17 cellular contexts compared by ENCODE assay signal in genomic region chr6:110646419-110646698, GRCh38.
DNase-seq lines count a peak whose midpoint lies in the region; ATAC-seq, FAIRE-seq and TF ChIP-seq lines count a peak whose summit lies in the region.
"Had no signal": no experiment of that assay in that cellular context is flagged by ENCODE, and none has a peak within 500 bp of the region (broad histone marks: within the 10 kb centered on the region; RNA-seq: fewer than 3 reads in every experiment).

No MANE protein-coding gene starts in this region.

- no CpG with 5 or more reads among the region's 17 CpGs for WGBS in H9 (ENCODE audit: extremely low coverage, insufficient read length, low lambda C conversion rate)
- 87% methylated on average over 10 of the region's 17 CpGs; no CpG with 5 or more reads in 1 of the 2 experiments for WGBS in H1 (ENCODE audit: extremely low coverage in 1 of 2, insufficient coverage in 1 of 2, insufficient read length in 1 of 2, insufficient replicate concordance in 2 of 2, low coverage in 1 of 2, low lambda C conversion rate in 2 of 2, missing lambda C conversion rate in 1 of 2), 2 experiments
- WGBS in neuronal stem cell (ENCODE audit: extremely low coverage in 2 of 2, insufficient read length in 2 of 2, insufficient replicate concordance in 1 of 2), 2 donors: no CpG with 5 or more reads among the region's 17 CpGs

- H4K8ac ChIP-seq in H9 (replicated peaks; ENCODE audit: insufficient read length, low read depth, low read length) (no peak overlapping the region), H1 (ENCODE audit: extremely low read depth, insufficient read depth, low read length) (no peak overlapping the region), neuronal stem cell (ENCODE audit: low read depth, low read length) (no peak overlapping the region)

- TF ChIP-seq RAD21 in H1 (IDR thresholded peaks at IDR 0.05 in 1 of 2, conservative IDR thresholded peaks at IDR 0.05 in 1 of 2; ENCODE audit: low read depth in 2 of 2, low read length in 2 of 2): no peak

- H2AFZ ChIP-seq in H9 (ENCODE audit: low read length) (no peak overlapping the region), H1 (ENCODE audit: low read length) (no peak overlapping the region), neuronal stem cell (ENCODE audit: low read length) (no peak overlapping the region)
- H2AFZ ChIP-seq: GM23248 had no signal

- H3K79me1 ChIP-seq in H9 (ENCODE audit: insufficient read depth, low read depth, low read length, poor library complexity, severe bottlenecking): no peaks in the 10 kb centered on the region
- H3K79me1 ChIP-seq in H1 (ENCODE audit: low read depth, low read length): no peaks in the 10 kb centered on the region
- peaks cover 8% of the 10 kb centered on the region for H3K79me1 ChIP-seq in neuronal stem cell (ENCODE audit: low read depth, low read length)

- H3K14ac ChIP-seq in H9 (ENCODE audit: insufficient read depth, low read length): no peak overlapping the region
- H3K14ac ChIP-seq in H1 (ENCODE audit: insufficient read length): no peak overlapping the region
- peak overlapping the region; percentile 56 for H3K14ac ChIP-seq in neuronal stem cell (ENCODE audit: low read length)

- H3K4ac ChIP-seq in H9 (ENCODE audit: low read depth, low read length) (no peak overlapping the region), H1 (replicated peaks; ENCODE audit: insufficient read length, low read depth, low read length) (no peak overlapping the region), neuronal stem cell (ENCODE audit: low read length) (no peak overlapping the region)

- no peak for ATAC-seq in HG03354 (IDR thresholded peaks at IDR 0.05; ENCODE audit: poor library complexity, severe bottlenecking, unreplicated experiment)
- ATAC-seq: GM12878, HCT116 had no signal

- no peak overlapping the region for H2BK120ac ChIP-seq in H9 (ENCODE audit: low read depth, low read length, poor library complexity, severe bottlenecking)
- no peak overlapping the region for H2BK120ac ChIP-seq in H1 (replicated peaks; ENCODE audit: low read depth, low read length)
- no peak overlapping the region for H2BK120ac ChIP-seq in neuronal stem cell (ENCODE audit: low read depth, low read length)

- H4K5ac ChIP-seq in H9 (ENCODE audit: insufficient read length, low read depth, low read length) (no peak overlapping the region), H1 (ENCODE audit: insufficient read length, low read depth, low read length) (no peak overlapping the region)

- no peaks in the 10 kb centered on the region for H3K27me3 Mint-ChIP-seq in H9 (ENCODE audit: low read depth)
- H3K27me3 Mint-ChIP-seq: B cell; CD4-positive, alpha-beta T cell had no signal

- TF ChIP-seq CTCF in 22Rv1 (IDR thresholded peaks at IDR 0.05) (no peak), H9 (conservative IDR thresholded peaks at IDR 0.05) (no peak), H1 (IDR thresholded peaks at IDR 0.05; ENCODE audit: control extremely low read depth in 1 of 3, insufficient read depth in 1 of 3, low read depth in 1 of 3, low read length in 3 of 3) (no peak)

- POLR2A ChIA-PET in H1 (lab: Charles Lee; ENCODE audit: partially characterized antibody): no interaction called here

- peaks cover 0 to 7% (median 2%) of the 10 kb centered on the region in 3 experiments; a peak in 2 of 7 replicates for H3K36me3 Mint-ChIP-seq in H9 (ENCODE audit: insufficient read depth in 1 of 3, low read depth in 3 of 3)

- H2BK5ac ChIP-seq in H9 (ENCODE audit: insufficient read length, low read length) (no peak overlapping the region), H1 (ENCODE audit: low read depth, low read length) (no peak overlapping the region), neuronal stem cell (ENCODE audit: low read length) (no peak overlapping the region)

- TF ChIP-seq POLR2A in H1 (IDR thresholded peaks at IDR 0.05; ENCODE audit: control extremely low read depth in 1 of 2, low read depth in 2 of 2, low read length in 2 of 2): no peak

- H3K9me3 Mint-ChIP-seq in H9: no peaks in the 10 kb centered on the region
- H3K9me3 Mint-ChIP-seq: CD4-positive, alpha-beta T cell had no signal

- H2BK12ac ChIP-seq in H9 (ENCODE audit: insufficient read length, low read depth, low read length) (no peak overlapping the region), H1 (ENCODE audit: low read depth, low read length) (no peak overlapping the region), neuronal stem cell (ENCODE audit: low read length) (no peak overlapping the region)

- H4K91ac ChIP-seq in H9 (ENCODE audit: insufficient read length, low read depth, low read length): no peak overlapping the region
- no peak overlapping the region for H4K91ac ChIP-seq in H1 (replicated peaks; ENCODE audit: insufficient read length, low read length)
- no peak overlapping the region for H4K91ac ChIP-seq in neuronal stem cell (ENCODE audit: low read depth, low read length, poor library complexity)

- no peak overlapping the region for H3K27ac Mint-ChIP-seq in H9
- H3K27ac Mint-ChIP-seq: B cell; CD4-positive, alpha-beta T cell had no signal

- H3K27me3 ChIP-seq in H9 (ENCODE audit: insufficient read depth, low read length) (no peaks in the 10 kb centered on the region), H1 (replicated peaks in 1 of 4; ENCODE audit: control insufficient read depth in 3 of 4, extremely low read depth in 1 of 4, insufficient read depth in 3 of 4, low read length in 3 of 4) (no peaks in the 10 kb centered on the region), neuronal stem cell (ENCODE audit: control insufficient read depth in 3 of 3, insufficient read depth in 3 of 3, low read depth in 1 of 3, low read length in 3 of 3) (peaks cover 0 to 2% (median 0%) of the 10 kb centered on the region in 3 experiments)

- H3K4me3 ChIP-seq in H1 (ENCODE audit: extremely low read depth in 1 of 4, insufficient read depth in 2 of 4, low read depth in 3 of 4, low read length in 4 of 4) (no peak overlapping the region), neuronal stem cell (ENCODE audit: low read length in 2 of 2) (no peak overlapping the region)
- H3K4me3 ChIP-seq: GM12878, GM23248 had no signal

- no peaks in the 10 kb centered on the region for H4K20me1 ChIP-seq in H9 (ENCODE audit: control insufficient read depth, insufficient read depth, insufficient read length)
- no peaks in the 10 kb centered on the region for H4K20me1 ChIP-seq in H1 (replicated peaks in 1 of 2; ENCODE audit: control insufficient read depth in 1 of 2, insufficient read depth in 2 of 2, low read length in 2 of 2)

- no peak for TF ChIP-seq EP300 in H1 (IDR thresholded peaks at IDR 0.05; ENCODE audit: borderline replicate concordance in 1 of 2, low read depth in 2 of 2, low read length in 2 of 2)

- no peak overlapping the region for H3K4me3 Mint-ChIP-seq in H9
- H3K4me3 Mint-ChIP-seq: B cell; CD4-positive, alpha-beta T cell had no signal

- no peaks in the 10 kb centered on the region for H3K9me3 ChIP-seq in H9 (ENCODE audit: control insufficient read depth, low read depth, low read length)
- H3K9me3 ChIP-seq in H1 (ENCODE audit: insufficient read depth in 2 of 2, low read depth in 1 of 2, low read length in 1 of 2): no peaks in the 10 kb centered on the region
- H3K9me3 ChIP-seq in neuronal stem cell (replicated peaks in 1 of 2; ENCODE audit: control insufficient read depth in 2 of 2, insufficient read depth in 1 of 2, low read depth in 1 of 2, low read length in 2 of 2): peaks cover 0 to 10% of the 10 kb centered on the region in 2 donors

- H3K27ac ChIP-seq in 22Rv1 (0 out of 2 replicates have a peak overlapping the region, but pooled peaks have one; percentile 7), H9 (ENCODE audit: insufficient read length, low read depth, low read length) (no peak overlapping the region), H1 (ENCODE audit: low read depth, low read length) (no peak overlapping the region; the same call in 1 of the 2 replicates), neuronal stem cell (replicated peaks; ENCODE audit: low read length) (no peak overlapping the region)
- H3K27ac ChIP-seq: GM23248 had no signal

- H3K4me1 ChIP-seq in H9 (ENCODE audit: insufficient read depth, low read length) (no peaks in the 10 kb centered on the region), H1 (replicated peaks in 1 of 4; ENCODE audit: control insufficient read depth in 3 of 4, insufficient read depth in 4 of 4, low read length in 3 of 4) (no peaks in the 10 kb centered on the region; a peak in 3 of 7 replicates), neuronal stem cell (ENCODE audit: control insufficient read depth in 2 of 2, insufficient read depth in 1 of 2, low read depth in 1 of 2, low read length in 2 of 2) (no peaks in the 10 kb centered on the region)

- no peak overlapping the region for H3K23ac ChIP-seq in H9 (ENCODE audit: insufficient read length, low read depth, low read length)
- H3K23ac ChIP-seq in H1 (ENCODE audit: insufficient read length): no peak overlapping the region
- H3K23ac ChIP-seq in neuronal stem cell (ENCODE audit: low read depth, low read length, poor library complexity): peak overlapping the region; percentile 55

- H3K18ac ChIP-seq in H9 (ENCODE audit: insufficient read length, low read depth, low read length) (no peak overlapping the region), H1 (ENCODE audit: extremely low read depth, low read length) (no peak overlapping the region), neuronal stem cell (ENCODE audit: low read length) (peak overlapping the region; percentile 19)

- peaks cover 4 to 7% of the 10 kb centered on the region in 2 experiments for H3K4me1 Mint-ChIP-seq in H9
- H3K4me1 Mint-ChIP-seq: B cell had no signal

- CTCF ChIA-PET in H1 (lab: Charles Lee; ENCODE audit: partially characterized antibody): interaction anchor here (0.6 to 1.3 kb wide), 11 partner anchors 8 to 749 kb away, joined by 3 to 4 read pairs (median 3); no protein-coding TSS in a partner anchor

- no peak overlapping the region for H3K4me2 ChIP-seq in H9 (ENCODE audit: insufficient read depth, insufficient read length, low read length)
- peak overlapping the region in 1 of 2 experiments; percentile 13; a peak in 1 of 4 replicates for H3K4me2 ChIP-seq in H1 (ENCODE audit: insufficient read depth in 1 of 2, low read depth in 2 of 2, low read length in 2 of 2)
- H3K4me2 ChIP-seq in neuronal stem cell (ENCODE audit: insufficient read depth, low read length, poor library complexity, severe bottlenecking): no peak overlapping the region

- H2AK5ac ChIP-seq in H9 (ENCODE audit: insufficient read length, low read length) (no peak overlapping the region), H1 (ENCODE audit: low read depth, low read length) (no peak overlapping the region), neuronal stem cell (ENCODE audit: low read depth, low read length) (no peak overlapping the region)

- DNase-seq in H9: peak; percentile 51
- DNase-seq in H1 (ENCODE audit: low read depth in 1 of 2, low spot score in 2 of 2): no peak
- no peak for DNase-seq in neuronal stem cell (ENCODE audit: low spot score)
- no peak for DNase-seq in AG20443 (ENCODE audit: low spot score)
- DNase-seq in NCI-H128 (lab: John Stamatoyannopoulos, UW; ENCODE audit: unreplicated experiment): no peak
- DNase-seq: ACHN; C1 segment of cervical spinal cord; Calu3; CD4-positive, alpha-beta T cell; DMS 273 treated with DMSO at 0.1 percent for 48 hours; GM23248 had no signal

- H3K79me2 ChIP-seq in H9 (ENCODE audit: insufficient read depth, low read length): no peaks in the 10 kb centered on the region
- H3K79me2 ChIP-seq in H1 (ENCODE audit: control insufficient read depth in 1 of 2, insufficient read depth in 2 of 2, low read length in 2 of 2): no peaks in the 10 kb centered on the region

- H3K9ac ChIP-seq in H9 (ENCODE audit: extremely low read depth, insufficient read length, low read length) (no peak overlapping the region), H1 (replicated peaks in 1 of 4; ENCODE audit: extremely low read depth in 1 of 4, low read depth in 3 of 4, low read length in 3 of 4) (no peak overlapping the region), neuronal stem cell (ENCODE audit: low read depth, low read length, poor library complexity) (no peak overlapping the region)
- H3K9ac ChIP-seq: GM23248 had no signal

- FAIRE-seq in H1 (lab: Jason Lieb, UNC): no peak
- FAIRE-seq: GM12878, GM18507 had no signal

- H3T11ph ChIP-seq in H9 (ENCODE audit: low read length): no peak overlapping the region

- H3K23me2 ChIP-seq in H9 (ENCODE audit: insufficient read length, low read depth, low read length, poor library complexity, severe bottlenecking): no peaks in the 10 kb centered on the region
- no peaks in the 10 kb centered on the region for H3K23me2 ChIP-seq in H1 (ENCODE audit: low read depth, low read length)

- H2BK15ac ChIP-seq in H9 (ENCODE audit: low read depth, low read length) (no peak overlapping the region), H1 (ENCODE audit: low read length) (no peak overlapping the region), neuronal stem cell (ENCODE audit: low read length) (no peak overlapping the region)

- H2BK20ac ChIP-seq in H9 (ENCODE audit: low read depth, low read length, poor library complexity, severe bottlenecking) (no peak overlapping the region), H1 (ENCODE audit: low read length) (no peak overlapping the region)

- H3K36me3 ChIP-seq in H1 (ENCODE audit: control insufficient read depth in 2 of 4, insufficient read depth in 4 of 4, low read length in 3 of 4) (no peaks in the 10 kb centered on the region; a peak in 1 of 8 replicates), neuronal stem cell (replicated peaks in 1 of 2; ENCODE audit: control insufficient read depth in 2 of 2, insufficient read depth in 2 of 2, low read length in 2 of 2) (peaks cover 8 to 13% of the 10 kb centered on the region in 2 donors)

- H3K56ac ChIP-seq in H9 (ENCODE audit: insufficient read length, low read depth, low read length) (no peak overlapping the region), H1 (replicated peaks; ENCODE audit: insufficient read length, low read depth, low read length) (no peak overlapping the region)
